In the genomic region with DNA sequence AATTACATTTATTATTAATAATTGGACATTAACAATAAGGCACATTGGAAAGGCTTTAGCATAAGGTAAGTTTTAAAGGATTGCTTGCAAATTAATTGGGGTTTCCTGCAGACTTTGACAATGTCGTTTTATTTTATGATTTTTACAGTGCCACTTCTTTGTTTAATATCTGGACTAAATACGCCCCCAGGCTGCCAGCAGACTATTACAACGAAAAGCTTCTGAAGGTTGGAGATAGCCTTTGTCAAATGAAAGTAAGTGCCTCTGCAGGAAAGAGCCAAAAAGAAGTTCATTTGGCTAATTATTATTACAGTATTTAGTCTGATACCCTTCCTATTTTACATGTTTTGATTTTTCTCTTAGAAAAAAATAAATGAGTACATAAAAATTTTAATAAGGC, we compare ENCODE assay signal across 8 cellular contexts. TPM values are rescaled to one million over a fixed set of nuclear protein-coding genes. Genes with fewer than 3 reads are reported as not detected.
A peak's percentile ranks its signal among the peaks of the same experiment; 100 is the strongest.
DNase-seq lines count a peak whose midpoint lies in the region; ATAC-seq, FAIRE-seq and TF ChIP-seq lines count a peak whose summit lies in the region.

No MANE protein-coding gene starts in this region.

- peaks cover 12% of the 10 kb centered on the region for H3K4me1 Mint-ChIP-seq in WTC11

- peaks cover 3% of the 10 kb centered on the region; the same call in 1 of the 2 replicates for H3K36me3 Mint-ChIP-seq in WTC11

- H3K9me3 ChIP-seq in A549 (0 out of 3 replicates have a peak, but pooled peaks cover 4% of the 10 kb centered on the region), SK-N-MC (ENCODE audit: low read depth, low read length) (no peaks in the 10 kb centered on the region)

- CTCF ChIA-PET in A549 (lab: Yijun Ruan, JAX) = interaction anchor here (1.5 to 3.2 kb wide), 2 partner anchors 12 to 582 kb away, joined by 3 to 15 read pairs; a partner anchor contains a TSS
- CTCF ChIA-PET in WTC11 (lab: Charles Lee) = no interaction called here

- no peak for TF ChIP-seq POLR2A in A549 (IDR thresholded peaks at IDR 0.05; ENCODE audit: low read length)

- H3K27ac Mint-ChIP-seq in WTC11 = no peak overlapping the region

- peak overlapping the region; percentile 40 for H3K4me2 ChIP-seq in A549

- H3K9ac ChIP-seq in SK-N-MC (ENCODE audit: insufficient read length) = peak overlapping the region; percentile 41

- 70% methylated on average over 3 of the region's 3 CpGs for WGBS in A549 (ENCODE audit: missing lambda C conversion rate)

- ATAC-seq in A549 = no peak; a peak in 1 of 6 replicates
- peak; percentile 15 for ATAC-seq in GM19324 (IDR thresholded peaks at IDR 0.05; ENCODE audit: low FRiP score, unreplicated experiment)
- no peak for ATAC-seq in WTC11

- H3K9me3 Mint-ChIP-seq in WTC11 = peaks cover 12% of the 10 kb centered on the region

- H3K27me3 Mint-ChIP-seq in WTC11 (ENCODE audit: low read depth) = peaks cover 3% of the 10 kb centered on the region; the same call in 1 of the 2 replicates

- peak overlapping the region; percentile 65 to 84 for H3K27ac ChIP-seq in A549
- peak overlapping the region; percentile 71 for H3K27ac ChIP-seq in SK-N-MC

- no peak for DNase-seq in A549 (ENCODE audit: low read depth in 1 of 2, low spot score in 1 of 2)
- no peak for DNase-seq in SK-N-MC (ENCODE audit: low read depth, low spot score)
- DNase-seq in fibroblast of gingiva (ENCODE audit: low read depth) = peak; percentile 41
- no peak for DNase-seq in NOMO-1 treated with DMSO at 0.1 percent for 48 hours (lab: John Stamatoyannopoulos, UW; ENCODE audit: unreplicated experiment)
- DNase-seq in T1000 (lab: John Stamatoyannopoulos, UW) = no peak
- no peak for DNase-seq in SIG-M5 (lab: John Stamatoyannopoulos, UW)
- DNase-seq in WTC11 (ENCODE audit: low spot score) = no peak

- no peak for TF ChIP-seq RAD21 in A549 (conservative IDR thresholded peaks at IDR 0.05 in 1 of 2, IDR thresholded peaks at IDR 0.05 in 1 of 2)

- peaks cover 17% of the 10 kb centered on the region for H3K4me1 ChIP-seq in A549

- no peak for FAIRE-seq in A549 (lab: Jason Lieb, UNC)

- H3K4me3 ChIP-seq in A549 (no peak overlapping the region), SK-N-MC (peak overlapping the region; percentile 20; the same call in 1 of the 2 replicates)

- H3K36me3 ChIP-seq in SK-N-MC (ENCODE audit: insufficient read depth, low read length) = no peaks in the 10 kb centered on the region

- POLR2A ChIA-PET in A549 (lab: Yijun Ruan, JAX) (interaction anchor here (1.3 kb wide), 1 partner anchor 11 kb away, joined by 4 read pairs; a partner anchor contains a TSS), WTC11 (lab: Charles Lee) (no interaction called here)

- TF ChIP-seq EP300 in A549 (IDR thresholded peaks at IDR 0.05) = no peak

- H3K4me3 Mint-ChIP-seq in WTC11 = no peak overlapping the region

- no peak for TF ChIP-seq CTCF in A549 (IDR thresholded peaks at IDR 0.05)
- no peak for TF ChIP-seq CTCF in WTC11 (IDR thresholded peaks at IDR 0.05)

TF ChIP-seq in A549, 52 proteins besides CTCF, POLR2A, EP300 and RAD21:
- TF ChIP-seq JUN (IDR thresholded peaks at IDR 0.05) (no peak), MAFK (IDR thresholded peaks at IDR 0.05; ENCODE audit: partially characterized antibody) (no peak), ZFP36 (IDR thresholded peaks at IDR 0.05; ENCODE audit: borderline replicate concordance, partially characterized antibody) (no peak)

TF ChIP-seq in WTC11, 78 proteins besides CTCF, POLR2A, EP300 and RAD21:
- TF ChIP-seq SMAD3 (CRISPR knock-in tag; IDR thresholded peaks at IDR 0.05; ENCODE audit: borderline replicate concordance) = no peak
- no peak for TF ChIP-seq ZNF219 (CRISPR knock-in tag; IDR thresholded peaks at IDR 0.05; ENCODE audit: borderline replicate concordance)
- no peak for TF ChIP-seq ZNF396 (CRISPR knock-in tag; IDR thresholded peaks at IDR 0.05; ENCODE audit: borderline replicate concordance)
- no peak for TF ChIP-seq NR3C1 (CRISPR knock-in tag; conservative IDR thresholded peaks at IDR 0.05; ENCODE audit: low read depth)
- TF ChIP-seq FOXP1 (CRISPR knock-in tag; IDR thresholded peaks at IDR 0.05; ENCODE audit: borderline replicate concordance) = no peak
- TF ChIP-seq FOXK1 (CRISPR knock-in tag; IDR thresholded peaks at IDR 0.05) = no peak
- TF ChIP-seq, protein P1, sequence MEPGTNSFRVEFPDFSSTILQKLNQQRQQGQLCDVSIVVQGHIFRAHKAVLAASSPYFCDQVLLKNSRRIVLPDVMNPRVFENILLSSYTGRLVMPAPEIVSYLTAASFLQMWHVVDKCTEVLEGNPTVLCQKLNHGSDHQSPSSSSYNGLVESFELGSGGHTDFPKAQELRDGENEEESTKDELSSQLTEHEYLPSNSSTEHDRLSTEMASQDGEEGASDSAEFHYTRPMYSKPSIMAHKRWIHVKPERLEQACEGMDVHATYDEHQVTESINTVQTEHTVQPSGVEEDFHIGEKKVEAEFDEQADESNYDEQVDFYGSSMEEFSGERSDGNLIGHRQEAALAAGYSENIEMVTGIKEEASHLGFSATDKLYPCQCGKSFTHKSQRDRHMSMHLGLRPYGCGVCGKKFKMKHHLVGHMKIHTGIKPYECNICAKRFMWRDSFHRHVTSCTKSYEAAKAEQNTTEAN (CRISPR knock-in tag; IDR thresholded peaks at IDR 0.05) = no peak
- TF ChIP-seq, protein P2, sequence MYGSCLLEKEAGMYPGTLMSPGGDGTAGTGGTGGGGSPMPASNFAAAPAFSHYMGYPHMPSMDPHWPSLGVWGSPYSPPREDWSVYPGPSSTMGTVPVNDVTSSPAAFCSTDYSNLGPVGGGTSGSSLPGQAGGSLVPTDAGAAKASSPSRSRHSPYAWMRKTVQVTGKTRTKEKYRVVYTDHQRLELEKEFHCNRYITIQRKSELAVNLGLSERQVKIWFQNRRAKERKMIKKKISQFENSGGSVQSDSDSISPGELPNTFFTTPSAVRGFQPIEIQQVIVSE (CRISPR knock-in tag; IDR thresholded peaks at IDR 0.05; ENCODE audit: borderline replicate concordance) = no peak
- TF ChIP-seq GRHL2 (CRISPR knock-in tag; IDR thresholded peaks at IDR 0.05; ENCODE audit: insufficient replicate concordance, severe bottlenecking) = no peak
- TF ChIP-seq, protein P3, sequence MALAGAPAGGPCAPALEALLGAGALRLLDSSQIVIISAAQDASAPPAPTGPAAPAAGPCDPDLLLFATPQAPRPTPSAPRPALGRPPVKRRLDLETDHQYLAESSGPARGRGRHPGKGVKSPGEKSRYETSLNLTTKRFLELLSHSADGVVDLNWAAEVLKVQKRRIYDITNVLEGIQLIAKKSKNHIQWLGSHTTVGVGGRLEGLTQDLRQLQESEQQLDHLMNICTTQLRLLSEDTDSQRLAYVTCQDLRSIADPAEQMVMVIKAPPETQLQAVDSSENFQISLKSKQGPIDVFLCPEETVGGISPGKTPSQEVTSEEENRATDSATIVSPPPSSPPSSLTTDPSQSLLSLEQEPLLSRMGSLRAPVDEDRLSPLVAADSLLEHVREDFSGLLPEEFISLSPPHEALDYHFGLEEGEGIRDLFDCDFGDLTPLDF (CRISPR knock-in tag; IDR thresholded peaks at IDR 0.05) = no peak
- TF ChIP-seq, protein P4, sequence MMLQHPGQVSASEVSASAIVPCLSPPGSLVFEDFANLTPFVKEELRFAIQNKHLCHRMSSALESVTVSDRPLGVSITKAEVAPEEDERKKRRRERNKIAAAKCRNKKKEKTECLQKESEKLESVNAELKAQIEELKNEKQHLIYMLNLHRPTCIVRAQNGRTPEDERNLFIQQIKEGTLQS (CRISPR knock-in tag; conservative IDR thresholded peaks at IDR 0.05) = no peak
- no peak for TF ChIP-seq TP53 (CRISPR knock-in tag; IDR thresholded peaks at IDR 0.05)
- no peak for TF ChIP-seq JAZF1 (CRISPR knock-in tag; IDR thresholded peaks at IDR 0.05)
- TF ChIP-seq, protein P5, sequence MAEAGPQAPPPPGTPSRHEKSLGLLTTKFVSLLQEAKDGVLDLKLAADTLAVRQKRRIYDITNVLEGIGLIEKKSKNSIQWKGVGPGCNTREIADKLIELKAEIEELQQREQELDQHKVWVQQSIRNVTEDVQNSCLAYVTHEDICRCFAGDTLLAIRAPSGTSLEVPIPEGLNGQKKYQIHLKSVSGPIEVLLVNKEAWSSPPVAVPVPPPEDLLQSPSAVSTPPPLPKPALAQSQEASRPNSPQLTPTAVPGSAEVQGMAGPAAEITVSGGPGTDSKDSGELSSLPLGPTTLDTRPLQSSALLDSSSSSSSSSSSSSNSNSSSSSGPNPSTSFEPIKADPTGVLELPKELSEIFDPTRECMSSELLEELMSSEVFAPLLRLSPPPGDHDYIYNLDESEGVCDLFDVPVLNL (CRISPR knock-in tag; IDR thresholded peaks at IDR 0.05; ENCODE audit: borderline replicate concordance, low read depth) = no peak
- TF ChIP-seq HMGA2 (CRISPR knock-in tag; IDR thresholded peaks at IDR 0.05) = no peak
- TF ChIP-seq RORB (CRISPR knock-in tag; IDR thresholded peaks at IDR 0.05) = no peak

RNA-seq across cellular contexts. Expression of a gene that starts 11.3 kb away (rescaled TPM):
- polyA plus RNA-seq in A549 (2011; rRNA removed) (1.2 and 1.7 TPM in 2 replicates), A549 (2017; fragmentation: RNase III; extraction: RNeasy Plus Mini Kit Qiagen cat#74134 plus additional on column Dnase treatment) (0.68 to 0.91 TPM (median 0.70 TPM) in 3 replicates)
- 0.61 and 0.87 TPM in 2 replicates for polyA plus RNA-seq in A549 (2012; cell fraction: cytosol; rRNA removed)
- polyA plus RNA-seq in A549 (2012; cell fraction: nucleus; rRNA removed) = 1.2 and 1.3 TPM in 2 replicates
- polyA minus RNA-seq in A549 (2011; rRNA and poly(A)+ RNA removed) = 0.73 and 1.2 TPM in 2 replicates
- 0.09 to 0.34 TPM (median 0.32 TPM) in 3 replicates for total RNA-seq in WTC11 (2021)
